1 cellular context compared by ENCODE assay signal in genomic region chr14:21383848-21384493, GRCh38.
TF ChIP-seq lines count a peak whose summit lies in the region.

SUPT16H (minus strand) TSS chr14:21384019; CDS start chr14:21383927, 92 bp downstream.

TF ChIP-seq in HepG2, 621 proteins besides CTCF, POLR2A, EP300 and RAD21 (continued from another document and continues in another):
- TF ChIP-seq TAF15 (IDR thresholded peaks at IDR 0.05; ENCODE audit: low read depth, low read length, poor library complexity, severe bottlenecking): peak; percentile 98
- peak; percentile 72; the same call in 1 of the 2 replicates for TF ChIP-seq ZNF432 (CRISPR knock-in tag; IDR thresholded peaks at IDR 0.05; ENCODE audit: borderline replicate concordance)
- TF ChIP-seq ZFP82 (CRISPR knock-in tag; IDR thresholded peaks at IDR 0.05; ENCODE audit: borderline replicate concordance): no peak
- peak; percentile 52 for TF ChIP-seq SKI (IDR thresholded peaks at IDR 0.05; ENCODE audit: partially characterized antibody)
- TF ChIP-seq, protein P1, sequence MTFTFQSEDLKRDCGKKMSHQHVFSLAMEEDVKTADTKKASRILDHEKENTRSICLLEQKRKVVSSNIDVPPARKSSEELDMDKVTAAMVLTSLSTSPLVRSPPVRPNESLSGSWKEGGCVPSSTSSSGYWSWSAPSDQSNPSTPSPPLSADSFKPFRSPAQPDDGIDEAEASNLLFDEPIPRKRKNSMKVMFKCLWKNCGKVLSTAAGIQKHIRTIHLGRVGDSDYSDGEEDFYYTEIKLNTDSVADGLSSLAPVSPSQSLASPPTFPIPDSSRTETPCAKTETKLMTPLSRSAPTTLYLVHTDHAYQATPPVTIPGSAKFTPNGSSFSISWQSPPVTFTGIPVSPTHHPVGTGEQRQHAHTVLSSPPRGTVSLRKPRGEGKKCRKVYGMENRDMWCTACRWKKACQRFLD (CRISPR knock-in tag; IDR thresholded peaks at IDR 0.05; ENCODE audit: borderline replicate concordance): 0 out of 2 replicates have a peak, but pooled peaks have one; percentile 16
- TF ChIP-seq PAWR (CRISPR knock-in tag; IDR thresholded peaks at IDR 0.05; ENCODE audit: borderline replicate concordance): no peak
- TF ChIP-seq ZNF441 (CRISPR knock-in tag; IDR thresholded peaks at IDR 0.05; ENCODE audit: borderline replicate concordance): peak; percentile 80
- no peak; the same call in 1 of the 2 replicates for TF ChIP-seq ZNF263 (CRISPR knock-in tag; IDR thresholded peaks at IDR 0.05)
- TF ChIP-seq MBD4 (IDR thresholded peaks at IDR 0.05; ENCODE audit: borderline replicate concordance, low read length): 0 out of 2 replicates have a peak, but pooled peaks have one; percentile 90
- no peak for TF ChIP-seq PCBP2 (optimal IDR thresholded peaks at IDR 0.05; ENCODE audit: low read depth, low read length, poor library complexity, severe bottlenecking)
- 0 out of 2 replicates have a peak, but pooled peaks have one; percentile 5 for TF ChIP-seq ZNF557 (CRISPR knock-in tag; IDR thresholded peaks at IDR 0.05)
- no peak for TF ChIP-seq ARNTL (CRISPR knock-in tag; IDR thresholded peaks at IDR 0.05)
- TF ChIP-seq NFKB2 (CRISPR knock-in tag; IDR thresholded peaks at IDR 0.05; ENCODE audit: borderline replicate concordance): peak; percentile 20; the same call in 1 of the 2 replicates
- TF ChIP-seq, protein P2, sequence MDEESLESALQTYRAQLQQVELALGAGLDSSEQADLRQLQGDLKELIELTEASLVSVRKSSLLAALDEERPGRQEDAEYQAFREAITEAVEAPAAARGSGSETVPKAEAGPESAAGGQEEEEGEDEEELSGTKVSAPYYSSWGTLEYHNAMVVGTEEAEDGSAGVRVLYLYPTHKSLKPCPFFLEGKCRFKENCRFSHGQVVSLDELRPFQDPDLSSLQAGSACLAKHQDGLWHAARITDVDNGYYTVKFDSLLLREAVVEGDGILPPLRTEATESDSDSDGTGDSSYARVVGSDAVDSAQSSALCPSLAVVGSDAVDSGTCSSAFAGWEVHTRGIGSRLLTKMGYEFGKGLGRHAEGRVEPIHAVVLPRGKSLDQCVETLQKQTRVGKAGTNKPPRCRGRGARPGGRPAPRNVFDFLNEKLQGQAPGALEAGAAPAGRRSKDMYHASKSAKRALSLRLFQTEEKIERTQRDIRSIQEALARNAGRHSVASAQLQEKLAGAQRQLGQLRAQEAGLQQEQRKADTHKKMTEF (CRISPR knock-in tag; IDR thresholded peaks at IDR 0.05): peak; percentile 95
- TF ChIP-seq ZNF513 (CRISPR knock-in tag; conservative IDR thresholded peaks at IDR 0.05): no peak
- TF ChIP-seq REXO4 (CRISPR knock-in tag; IDR thresholded peaks at IDR 0.05; ENCODE audit: borderline replicate concordance): 0 out of 2 replicates have a peak, but pooled peaks have one; percentile 60
- TF ChIP-seq RBFOX2 (IDR thresholded peaks at IDR 0.05; ENCODE audit: low read depth, low read length): peak; percentile 79
- peak; percentile 67 for TF ChIP-seq ZNF891 (CRISPR knock-in tag; IDR thresholded peaks at IDR 0.05)
- TF ChIP-seq HMG20A (CRISPR knock-in tag; IDR thresholded peaks at IDR 0.05; ENCODE audit: borderline replicate concordance): no peak; the same call in 1 of the 2 replicates
- TF ChIP-seq CERS6 (CRISPR knock-in tag; IDR thresholded peaks at IDR 0.05): no peak
- peak; percentile 71; the same call in 1 of the 2 replicates for TF ChIP-seq TGIF2 (CRISPR knock-in tag; IDR thresholded peaks at IDR 0.05)
- peak; percentile 70; the same call in 1 of the 2 replicates for TF ChIP-seq RNF2 (conservative IDR thresholded peaks at IDR 0.05; ENCODE audit: low read depth)
- no peak for TF ChIP-seq ZNF503 (CRISPR knock-in tag; IDR thresholded peaks at IDR 0.05)
- peak; percentile 85 for TF ChIP-seq CREB1 (IDR thresholded peaks at IDR 0.05)
- no peak; the same call in 1 of the 2 replicates for TF ChIP-seq CREB1 (CRISPR knock-in tag; IDR thresholded peaks at IDR 0.05)
- no peak for TF ChIP-seq ZNF550 (CRISPR knock-in tag; IDR thresholded peaks at IDR 0.05; ENCODE audit: borderline replicate concordance)
- peak; percentile 61; the same call in 1 of the 2 replicates for TF ChIP-seq JDP2 (CRISPR knock-in tag; IDR thresholded peaks at IDR 0.05; ENCODE audit: borderline replicate concordance)
- peak; percentile 95 for TF ChIP-seq PHF21A (CRISPR knock-in tag; IDR thresholded peaks at IDR 0.05)
- no peak for TF ChIP-seq ZNF549 (CRISPR knock-in tag; IDR thresholded peaks at IDR 0.05)
- peak; percentile 31; the same call in 1 of the 2 replicates for TF ChIP-seq ZNF292 (CRISPR knock-in tag; IDR thresholded peaks at IDR 0.05; ENCODE audit: borderline replicate concordance, low read depth)
- TF ChIP-seq ZNF75D (CRISPR knock-in tag; IDR thresholded peaks at IDR 0.05; ENCODE audit: borderline replicate concordance): no peak
- TF ChIP-seq MIER2 (CRISPR knock-in tag; IDR thresholded peaks at IDR 0.05): peak; percentile 24; the same call in 1 of the 2 replicates
- no peak; the same call in 1 of the 2 replicates for TF ChIP-seq ZBED4 (CRISPR knock-in tag; IDR thresholded peaks at IDR 0.05; ENCODE audit: borderline replicate concordance)
- peak; percentile 97 for TF ChIP-seq ETV6 (CRISPR knock-in tag; conservative IDR thresholded peaks at IDR 0.05)
- TF ChIP-seq HCFC1 (IDR thresholded peaks at IDR 0.05; ENCODE audit: low read depth, low read length): peak; percentile 67
- TF ChIP-seq, protein P3, sequence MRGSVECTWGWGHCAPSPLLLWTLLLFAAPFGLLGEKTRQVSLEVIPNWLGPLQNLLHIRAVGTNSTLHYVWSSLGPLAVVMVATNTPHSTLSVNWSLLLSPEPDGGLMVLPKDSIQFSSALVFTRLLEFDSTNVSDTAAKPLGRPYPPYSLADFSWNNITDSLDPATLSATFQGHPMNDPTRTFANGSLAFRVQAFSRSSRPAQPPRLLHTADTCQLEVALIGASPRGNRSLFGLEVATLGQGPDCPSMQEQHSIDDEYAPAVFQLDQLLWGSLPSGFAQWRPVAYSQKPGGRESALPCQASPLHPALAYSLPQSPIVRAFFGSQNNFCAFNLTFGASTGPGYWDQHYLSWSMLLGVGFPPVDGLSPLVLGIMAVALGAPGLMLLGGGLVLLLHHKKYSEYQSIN (CRISPR knock-in tag; IDR thresholded peaks at IDR 0.05; ENCODE audit: borderline replicate concordance): no peak
- no peak for TF ChIP-seq RFX1 (IDR thresholded peaks at IDR 0.05)
- TF ChIP-seq, protein P4, sequence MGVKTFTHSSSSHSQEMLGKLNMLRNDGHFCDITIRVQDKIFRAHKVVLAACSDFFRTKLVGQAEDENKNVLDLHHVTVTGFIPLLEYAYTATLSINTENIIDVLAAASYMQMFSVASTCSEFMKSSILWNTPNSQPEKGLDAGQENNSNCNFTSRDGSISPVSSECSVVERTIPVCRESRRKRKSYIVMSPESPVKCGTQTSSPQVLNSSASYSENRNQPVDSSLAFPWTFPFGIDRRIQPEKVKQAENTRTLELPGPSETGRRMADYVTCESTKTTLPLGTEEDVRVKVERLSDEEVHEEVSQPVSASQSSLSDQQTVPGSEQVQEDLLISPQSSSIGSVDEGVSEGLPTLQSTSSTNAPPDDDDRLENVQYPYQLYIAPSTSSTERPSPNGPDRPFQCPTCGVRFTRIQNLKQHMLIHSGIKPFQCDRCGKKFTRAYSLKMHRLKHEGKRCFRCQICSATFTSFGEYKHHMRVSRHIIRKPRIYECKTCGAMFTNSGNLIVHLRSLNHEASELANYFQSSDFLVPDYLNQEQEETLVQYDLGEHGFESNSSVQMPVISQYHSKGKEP (CRISPR knock-in tag; IDR thresholded peaks at IDR 0.05): no peak
- TF ChIP-seq ZNF44 (CRISPR knock-in tag; IDR thresholded peaks at IDR 0.05): peak; percentile 83
- peak; percentile 87 for TF ChIP-seq GABPA (IDR thresholded peaks at IDR 0.05; ENCODE audit: low read depth, low read length)
- peak; percentile 98 for TF ChIP-seq GABPA (CRISPR knock-in tag; IDR thresholded peaks at IDR 0.05; ENCODE audit: low read depth)
- peak; percentile 93 for TF ChIP-seq ELF1 (CRISPR knock-in tag; IDR thresholded peaks at IDR 0.05)
- no peak for TF ChIP-seq SMAD9 (CRISPR knock-in tag; IDR thresholded peaks at IDR 0.05)
- TF ChIP-seq ZNF639 (CRISPR knock-in tag; conservative IDR thresholded peaks at IDR 0.05): peak; percentile 26
- no peak for TF ChIP-seq ZNF496 (CRISPR knock-in tag; IDR thresholded peaks at IDR 0.05; ENCODE audit: insufficient replicate concordance)
- TF ChIP-seq ATAD3A (CRISPR knock-in tag; IDR thresholded peaks at IDR 0.05): no peak
- peak; percentile 82; the same call in 1 of the 2 replicates for TF ChIP-seq ZNF33A (CRISPR knock-in tag; IDR thresholded peaks at IDR 0.05; ENCODE audit: borderline replicate concordance)
- peak; percentile 96; the same call in 1 of the 2 replicates for TF ChIP-seq ZNF615 (CRISPR knock-in tag; IDR thresholded peaks at IDR 0.05; ENCODE audit: borderline replicate concordance)
- peak; percentile 77; the same call in 1 of the 2 replicates for TF ChIP-seq KDM5B (CRISPR knock-in tag; IDR thresholded peaks at IDR 0.05; ENCODE audit: borderline replicate concordance)
- peak; percentile 85; the same call in 1 of the 2 replicates for TF ChIP-seq ZNF343 (CRISPR knock-in tag; IDR thresholded peaks at IDR 0.05)
- TF ChIP-seq ZNF224 (CRISPR knock-in tag; IDR thresholded peaks at IDR 0.05): peak; percentile 97; the same call in 1 of the 2 replicates
- TF ChIP-seq SNAI1 (CRISPR knock-in tag; IDR thresholded peaks at IDR 0.05; ENCODE audit: borderline replicate concordance): no peak
- peak; percentile 16; the same call in 1 of the 2 replicates for TF ChIP-seq HNF4G (IDR thresholded peaks at IDR 0.05; ENCODE audit: borderline replicate concordance, low read depth, low read length)
- TF ChIP-seq HNF4G (CRISPR knock-in tag; IDR thresholded peaks at IDR 0.05; ENCODE audit: borderline replicate concordance, low read depth): 0 out of 2 replicates have a peak, but pooled peaks have one; percentile 56
- TF ChIP-seq ZNF350 (CRISPR knock-in tag; IDR thresholded peaks at IDR 0.05; ENCODE audit: borderline replicate concordance, low read depth): peak; percentile 97
